ENCODE assay signal across 21 cellular contexts in genomic region chr5:173496129-173496882, GRCh38.
A peak's percentile ranks its signal among the peaks of the same experiment; 100 is the strongest.
DNase-seq lines count a peak whose midpoint lies in the region; ATAC-seq, FAIRE-seq and TF ChIP-seq lines count a peak whose summit lies in the region.
"Had no signal": no experiment of that assay in that cellular context is flagged by ENCODE, and none has a peak within 500 bp of the region (broad histone marks: within the 10 kb centered on the region; RNA-seq: fewer than 3 reads in every experiment).

No MANE protein-coding gene starts in this region.

- ATAC-seq in HG02642 (IDR thresholded peaks at IDR 0.05; ENCODE audit: poor library complexity, unreplicated experiment) = no peak
- ATAC-seq: activated CD8-positive, alpha-beta T cell treated with anti-CD3 and anti-CD28 coated beads for 36 hours; activated T-cell treated with anti-CD3 and anti-CD28 coated beads, Interleukin-2, amount 50 U/mL, for 72 hours; left colon; mucosa of descending colon; sciatic nerve had no signal

- no peak overlapping the region for H3K9ac ChIP-seq in rectal smooth muscle tissue (ENCODE audit: low read length)

- intact Hi-C loops in left ventricle myocardium inferior (cut with micrococcal nuclease) = no loop called here

- H3K9me3 ChIP-seq in AG04450 (ENCODE audit: control insufficient read depth, insufficient read depth, low read length) (peaks cover 2% of the 10 kb centered on the region; the same call in 1 of the 2 replicates), left ventricle myocardium inferior (replicated peaks) (no peaks in the 10 kb centered on the region)
- H3K9me3 ChIP-seq: mucosa of descending colon had no signal

- POLR2A ChIA-PET in AG04450 (lab: Yijun Ruan, JAX) = interaction anchor here (1.0 kb wide), 1 partner anchor 41 kb away, joined by 4 read pairs; no protein-coding TSS in a partner anchor

- CTCF ChIA-PET in AG04450 (lab: Charles Lee) = no interaction called here

- DNase-seq in AG04450 (ENCODE audit: low read depth, low spot score) (no peak), cardiac fibroblast (ENCODE audit: low read depth in 2 of 2) (no peak), left ventricle myocardium inferior (peak; percentile 78), GM12892 (ENCODE audit: insufficient read length) (no peak), iPS-NIHi7 (ENCODE audit: extremely low spot score) (no peak), GM19238 (ENCODE audit: insufficient read length, low spot score) (no peak)
- DNase-seq: activated B cell treated with CpG ODN at 0.5 μM for 24 hours; activated CD8-positive, alpha-beta T cell treated with anti-CD3 and anti-CD28 coated beads for 36 hours; activated T-cell treated with anti-CD3 and anti-CD28 coated beads, Interleukin-2, amount 50 U/mL, for 72 hours; effector CD4-positive, alpha-beta T cell; GF-D8; left colon; mucosa of descending colon; NCI-H1417 treated with DMSO at 0.1 percent for 48 hours; NCI-H526 treated with DMSO at 0.1 percent for 48 hours; stimulated activated CD4-positive, alpha-beta T cell treated with anti-CD3 and anti-CD28 coated beads, Interleukin-2, amount 100 ng/mL, for 24 hours had no signal

- TF ChIP-seq POLR2A in GM12892 (IDR thresholded peaks at IDR 0.05; ENCODE audit: low read depth, low read length) = no peak

- H3K27ac ChIP-seq in AG04450 (ENCODE audit: low read depth, low read length) (peak overlapping the region; percentile 63), left ventricle myocardium inferior (replicated peaks) (peak overlapping the region; percentile 89), rectal smooth muscle tissue (ENCODE audit: low read depth, low read length) (peak overlapping the region; percentile 28)
- H3K27ac ChIP-seq: C4-2B had no signal

- H3K4me3 ChIP-seq in AG04450 (ENCODE audit: low read depth, low read length) (no peak overlapping the region), cardiac fibroblast (replicated peaks in 1 of 2; ENCODE audit: low read depth in 2 of 2, low read length in 2 of 2) (no peak overlapping the region), left ventricle myocardium inferior (no peak overlapping the region), rectal smooth muscle tissue (ENCODE audit: low read length) (no peak overlapping the region)
- H3K4me3 ChIP-seq: mucosa of descending colon had no signal

- H3K27me3 ChIP-seq in AG04450 (ENCODE audit: control insufficient read depth, insufficient read depth, low read length) (no peaks in the 10 kb centered on the region), left ventricle myocardium inferior (ENCODE audit: low read depth) (no peaks in the 10 kb centered on the region), rectal smooth muscle tissue (ENCODE audit: control insufficient read depth, insufficient read depth, low read length) (no peaks in the 10 kb centered on the region)

- H3K4me1 ChIP-seq in left ventricle myocardium inferior (peaks cover 51% of the 10 kb centered on the region), rectal smooth muscle tissue (ENCODE audit: control insufficient read depth, insufficient read depth, low read length) (peaks cover 14% of the 10 kb centered on the region)

- TF ChIP-seq CTCF in AG04450 (IDR thresholded peaks at IDR 0.05; ENCODE audit: low read depth, low read length) (peak; percentile 32), cardiac fibroblast (IDR thresholded peaks at IDR 0.05; ENCODE audit: low read depth, low read length) (peak; percentile 5), left ventricle myocardium inferior (IDR thresholded peaks at IDR 0.05; ENCODE audit: borderline replicate concordance) (peak; percentile 24)

- no peak for FAIRE-seq in GM12892 (lab: Jason Lieb, UNC)
- FAIRE-seq: GM12891 had no signal

- no peaks in the 10 kb centered on the region for H3K36me3 ChIP-seq in left ventricle myocardium inferior
- H3K36me3 ChIP-seq in rectal smooth muscle tissue (ENCODE audit: control insufficient read depth, insufficient read depth, low read length) = no peaks in the 10 kb centered on the region

Comparison
In these comparisons a context has a peak if more than half of its experiments do, and no peak if none do; other contexts are left out.
1. H3K27ac ChIP-seq: peak in every context shown above with its lines; median percentile 89 in left ventricle myocardium inferior; 63 in AG04450; 28 in rectal smooth muscle tissue.